In the genomic region with DNA sequence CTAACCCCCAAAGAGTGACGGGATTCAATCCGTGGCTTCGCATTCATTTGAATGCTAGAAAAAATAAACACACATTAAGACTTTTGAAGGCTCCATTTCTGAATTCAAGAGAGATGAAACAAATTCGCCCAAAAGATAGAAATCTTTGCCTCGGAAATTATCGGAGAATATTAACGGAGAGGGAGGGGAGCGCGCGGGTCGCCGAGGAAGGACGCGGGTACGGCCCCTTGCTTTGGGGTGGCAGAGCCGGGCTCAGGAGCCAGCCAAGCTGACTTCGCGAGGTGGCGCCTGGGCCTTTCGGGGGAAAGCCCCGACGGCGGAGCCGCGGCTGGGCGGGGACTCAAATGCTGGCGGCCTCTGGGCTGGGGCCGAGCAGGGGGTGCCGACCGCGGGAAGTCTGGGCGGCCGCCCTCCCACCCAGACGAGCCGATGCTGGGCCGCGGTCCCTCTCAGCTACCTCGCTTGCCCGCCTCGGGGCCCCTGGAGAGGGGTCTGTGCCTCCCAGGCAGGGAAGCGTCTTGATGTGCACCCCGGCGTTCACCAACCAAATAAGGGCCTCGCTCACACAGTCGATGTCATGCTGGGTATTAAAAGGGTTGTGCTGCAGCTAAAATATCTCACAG, we compare ENCODE assay signal across 11 cellular contexts. TPM values are rescaled to one million over a fixed set of nuclear protein-coding genes. Genes with fewer than 3 reads are reported as not detected.
DNase-seq lines count a peak whose midpoint lies in the region; ATAC-seq and TF ChIP-seq lines count a peak whose summit lies in the region.
"Had no signal": no experiment of that assay in that cellular context is flagged by ENCODE, and none has a peak within 500 bp of the region (broad histone marks: within the 10 kb centered on the region; RNA-seq: fewer than 3 reads in every experiment).

No MANE protein-coding gene starts in this region.

- H3K4me3 Mint-ChIP-seq in activated CD8-positive, alpha-beta T cell treated with anti-CD3 and anti-CD28 coated beads for 36 hours: no peak overlapping the region
- H3K4me3 Mint-ChIP-seq in activated CD8-positive, alpha-beta T cell treated with anti-CD3 and anti-CD28 coated beads, Interleukin-2, amount 10 ng/mL, durations not matched to agents 7 days and 5 days: no peak overlapping the region
- H3K4me3 Mint-ChIP-seq in glutamatergic neuron (ENCODE audit: unreplicated experiment): peak overlapping the region; percentile 59

- ATAC-seq in activated CD8-positive, alpha-beta T cell treated with anti-CD3 and anti-CD28 coated beads for 36 hours: peak; percentile 42
- no peak for ATAC-seq in activated CD8-positive, alpha-beta T cell treated with anti-CD3 and anti-CD28 coated beads, Interleukin-2, amount 10 ng/mL, durations not matched to agents 7 days and 5 days
- ATAC-seq in HG02885 (IDR thresholded peaks at IDR 0.05; ENCODE audit: poor library complexity, unreplicated experiment): peak; percentile 73
- ATAC-seq: heart left ventricle, PC-3 had no signal

- no peaks in the 10 kb centered on the region for H3K36me3 ChIP-seq in suprapubic skin
- H3K36me3 ChIP-seq: BLaER1, heart left ventricle had no signal

- no peak for TF ChIP-seq CTCF in activated CD8-positive, alpha-beta T cell treated with anti-CD3 and anti-CD28 coated beads for 36 hours (IDR thresholded peaks at IDR 0.05)
- TF ChIP-seq CTCF in glutamatergic neuron (IDR thresholded peaks at IDR 0.05; ENCODE audit: partially characterized antibody, unreplicated experiment) (no peak), suprapubic skin (IDR thresholded peaks at IDR 0.05) (no peak)

- no peaks in the 10 kb centered on the region for H3K9me3 ChIP-seq in suprapubic skin
- H3K9me3 ChIP-seq: heart left ventricle had no signal

- H3K36me3 Mint-ChIP-seq in activated CD8-positive, alpha-beta T cell treated with anti-CD3 and anti-CD28 coated beads for 36 hours (ENCODE audit: low read depth): peaks cover 2% of the 10 kb centered on the region
- peaks cover 10% of the 10 kb centered on the region for H3K36me3 Mint-ChIP-seq in activated CD8-positive, alpha-beta T cell treated with anti-CD3 and anti-CD28 coated beads, Interleukin-2, amount 10 ng/mL, durations not matched to agents 7 days and 5 days (ENCODE audit: low read depth)
- peaks cover 4% of the 10 kb centered on the region for H3K36me3 Mint-ChIP-seq in glutamatergic neuron (ENCODE audit: unreplicated experiment)

- peak overlapping the region; percentile 11 for H3K4me3 ChIP-seq in suprapubic skin
- H3K4me3 ChIP-seq: BLaER1 had no signal

- POLR2A ChIA-PET in activated CD8-positive, alpha-beta T cell treated with anti-CD3 and anti-CD28 coated beads for 36 hours (lab: Charles Lee): interaction anchor here (0.7 kb wide), 1 partner anchor 13 kb away, joined by 4 read pairs; no protein-coding TSS in a partner anchor
- POLR2A ChIA-PET in activated CD8-positive, alpha-beta T cell treated with anti-CD3 and anti-CD28 coated beads, Interleukin-2, amount 10 ng/mL, durations not matched to agents 7 days and 5 days (lab: Charles Lee): interaction anchor here (0.7 kb wide), 1 partner anchor 643 kb away, joined by 3 read pairs; no protein-coding TSS in a partner anchor

- peaks cover 72% of the 10 kb centered on the region for H3K27me3 Mint-ChIP-seq in activated CD8-positive, alpha-beta T cell treated with anti-CD3 and anti-CD28 coated beads for 36 hours
- H3K27me3 Mint-ChIP-seq in activated CD8-positive, alpha-beta T cell treated with anti-CD3 and anti-CD28 coated beads, Interleukin-2, amount 10 ng/mL, durations not matched to agents 7 days and 5 days (ENCODE audit: low read depth): peaks cover 74% of the 10 kb centered on the region
- H3K27me3 Mint-ChIP-seq in glutamatergic neuron (ENCODE audit: unreplicated experiment): peaks cover 51% of the 10 kb centered on the region

- DNase-seq in activated CD8-positive, alpha-beta T cell treated with anti-CD3 and anti-CD28 coated beads for 36 hours: no peak
- DNase-seq in activated CD8-positive, alpha-beta T cell treated with anti-CD3 and anti-CD28 coated beads, Interleukin-2, amount 10 ng/mL, durations not matched to agents 7 days and 5 days: no peak
- DNase-seq in glutamatergic neuron: no peak
- no peak for DNase-seq in suprapubic skin (ENCODE audit: low spot score in 2 of 2)
- no peak for DNase-seq in SK-N-DZ (ENCODE audit: low spot score)
- no peak for DNase-seq in stimulated activated CD4-positive, alpha-beta T cell treated with anti-CD3 and anti-CD28 coated beads, Interleukin-2, amount 100 ng/mL, for 24 hours
- no peak for DNase-seq in central memory CD4-positive, alpha-beta T cell
- DNase-seq: heart left ventricle, PC-3 had no signal

- CTCF ChIA-PET in activated CD8-positive, alpha-beta T cell treated with anti-CD3 and anti-CD28 coated beads for 36 hours (lab: Charles Lee): interaction anchor here (1.8 to 3.3 kb wide), 2 partner anchors 15 to 19 kb away, joined by 4 to 15 read pairs; a partner anchor contains a TSS
- CTCF ChIA-PET in activated CD8-positive, alpha-beta T cell treated with anti-CD3 and anti-CD28 coated beads, Interleukin-2, amount 10 ng/mL, durations not matched to agents 7 days and 5 days (lab: Charles Lee): interaction anchor here (0.6 kb wide), 1 partner anchor 21 kb away, joined by 3 read pairs; no protein-coding TSS in a partner anchor

- no peak overlapping the region for H3K27ac Mint-ChIP-seq in activated CD8-positive, alpha-beta T cell treated with anti-CD3 and anti-CD28 coated beads for 36 hours
- H3K27ac Mint-ChIP-seq in activated CD8-positive, alpha-beta T cell treated with anti-CD3 and anti-CD28 coated beads, Interleukin-2, amount 10 ng/mL, durations not matched to agents 7 days and 5 days: no peak overlapping the region
- no peak overlapping the region for H3K27ac Mint-ChIP-seq in glutamatergic neuron (ENCODE audit: unreplicated experiment)

- no peak overlapping the region for H3K27ac ChIP-seq in suprapubic skin
- H3K27ac ChIP-seq: BLaER1, heart left ventricle had no signal

- 3% methylated on average over 20 of the region's 45 CpGs for WGBS in suprapubic skin

- no peak for TF ChIP-seq POLR2A in suprapubic skin (IDR thresholded peaks at IDR 0.05)

- intact Hi-C loops in activated CD8-positive, alpha-beta T cell treated with anti-CD3 and anti-CD28 coated beads for 36 hours (cut with micrococcal nuclease): loop anchor here (5.0 kb wide), 1 partner anchor 152 kb away; no protein-coding TSS in a partner anchor

- H3K4me1 Mint-ChIP-seq in activated CD8-positive, alpha-beta T cell treated with anti-CD3 and anti-CD28 coated beads for 36 hours (ENCODE audit: low read depth): peaks cover 9% of the 10 kb centered on the region
- no peaks in the 10 kb centered on the region for H3K4me1 Mint-ChIP-seq in activated CD8-positive, alpha-beta T cell treated with anti-CD3 and anti-CD28 coated beads, Interleukin-2, amount 10 ng/mL, durations not matched to agents 7 days and 5 days (ENCODE audit: low read depth)
- peaks cover 12% of the 10 kb centered on the region for H3K4me1 Mint-ChIP-seq in glutamatergic neuron (ENCODE audit: low read depth, unreplicated experiment)

- H3K4me1 ChIP-seq in suprapubic skin: peaks cover 26% of the 10 kb centered on the region
- H3K4me1 ChIP-seq: BLaER1 had no signal

- peaks cover 100% of the 10 kb centered on the region for H3K27me3 ChIP-seq in suprapubic skin

- no peak for TF ChIP-seq EP300 in suprapubic skin (IDR thresholded peaks at IDR 0.05)

- peaks cover 2% of the 10 kb centered on the region for H3K9me3 Mint-ChIP-seq in activated CD8-positive, alpha-beta T cell treated with anti-CD3 and anti-CD28 coated beads for 36 hours
- H3K9me3 Mint-ChIP-seq in activated CD8-positive, alpha-beta T cell treated with anti-CD3 and anti-CD28 coated beads, Interleukin-2, amount 10 ng/mL, durations not matched to agents 7 days and 5 days (ENCODE audit: insufficient read depth): peaks cover 11% of the 10 kb centered on the region
- H3K9me3 Mint-ChIP-seq in glutamatergic neuron (ENCODE audit: unreplicated experiment): peaks cover 14% of the 10 kb centered on the region

RNA-seq across cellular contexts. Expression of a gene that starts 14.7 kb away (rescaled TPM):
- under 1 TPM in 1 of 2 experiments, not detected in 1; 0.25 TPM for total RNA-seq in activated CD8-positive, alpha-beta T cell treated with anti-CD3 and anti-CD28 coated beads for 36 hours
- not detected for total RNA-seq in activated CD8-positive, alpha-beta T cell treated with anti-CD3 and anti-CD28 coated beads, Interleukin-2, amount 10 ng/mL, durations not matched to agents 7 days and 5 days
- total RNA-seq in glutamatergic neuron (ENCODE audit: unreplicated experiment) (not detected), suprapubic skin (not detected)
- polyA plus RNA-seq in SK-N-DZ (2014; cell fraction: cytosol; rRNA removed): not detected in 2 replicates
- polyA plus RNA-seq in SK-N-DZ (2014; cell fraction: nucleus; rRNA removed): not detected in 2 replicates
- total RNA-seq: heart left ventricle, PC-3 had no signal
- polyA plus RNA-seq: heart left ventricle had no signal
